In genomic region chr20:24745206-24745605, GRCh38 we compare ENCODE assay signal across 23 cellular contexts.
"Had no signal": no experiment of that assay in that cellular context is flagged by ENCODE, and none has a peak within 500 bp of the region (broad histone marks: within the 10 kb centered on the region; RNA-seq: fewer than 3 reads in every experiment).

No MANE protein-coding gene starts in this region.

- H3K4me1 ChIP-seq: adrenal gland, breast epithelium had no signal

- DNase-seq: activated CD4-positive, alpha-beta memory T cell treated with anti-CD3 and anti-CD28 coated beads, Interleukin-2, amount 10 ng/mL, durations not matched to agents 7 days and 5 days; activated CD4-positive, alpha-beta T cell treated with anti-CD3 and anti-CD28 coated beads for 36 hours; activated CD4-positive, alpha-beta T cell treated with anti-CD3 and anti-CD28 coated beads, Interleukin-2, amount 50 U/mL, for 1 hour; activated CD8-positive, alpha-beta memory T cell treated with anti-CD3 and anti-CD28 coated beads, Interleukin-2, amount 50 U/mL, for 4 hours; activated naive CD4-positive, alpha-beta T cell treated with anti-CD3 and anti-CD28 coated beads, Interleukin-2, amount 50 U/mL, for 16 hours; activated naive CD8-positive, alpha-beta T cell treated with anti-CD3 and anti-CD28 coated beads, Interleukin-2, amount 10 ng/mL, durations not matched to agents 7 days and 5 days; activated T-cell treated with anti-CD3 and anti-CD28 coated beads, Interleukin-2, amount 50 U/mL, for 1 hour; anterior cingulate cortex; caudate nucleus; Kasumi-1; KBM-7; NCI-H1105 treated with DMSO at 0.1 percent for 48 hours; NCI-H1436 treated with DMSO at 0.1 percent for 48 hours; NCI-H187; NCI-H2081; NCI-H510A treated with DMSO at 0.1 percent for 48 hours; NK-92 treated with Interleukin-12 subunit alpha and Interleukin-12 subunit beta, amount 100 ng/mL, for 24 hours; PC-3; T-helper 1 cell; WERI-Rb-1 had no signal

- ATAC-seq: activated CD4-positive, alpha-beta T cell treated with anti-CD3 and anti-CD28 coated beads for 36 hours had no signal

- H3K36me3 ChIP-seq: adrenal gland, breast epithelium, WERI-Rb-1 had no signal

- H3K9me3 ChIP-seq: breast epithelium had no signal

- H3K27ac ChIP-seq: adrenal gland, breast epithelium, SK-N-MC, WERI-Rb-1 had no signal

- H3K27me3 ChIP-seq: adrenal gland, breast epithelium had no signal

- H3K4me3 ChIP-seq: adrenal gland, breast epithelium, SK-N-MC had no signal
